In genomic region chr11:73136722-73137121, GRCh38 we compare ENCODE assay signal across 1 cellular context.
TF ChIP-seq lines count a peak whose summit lies in the region.

No MANE protein-coding gene starts in this region.

TF ChIP-seq in liver, 16 proteins besides CTCF, POLR2A, EP300 and RAD21:
- TF ChIP-seq JUND (IDR thresholded peaks at IDR 0.05) (peak in 1 of 2 donors; percentile 20), HNF4A (conservative IDR thresholded peaks at IDR 0.05) (peak; percentile 61 to 73), RXRA (IDR thresholded peaks at IDR 0.05) (peak; percentile 44 to 53)
- TF ChIP-seq, protein P1, sequence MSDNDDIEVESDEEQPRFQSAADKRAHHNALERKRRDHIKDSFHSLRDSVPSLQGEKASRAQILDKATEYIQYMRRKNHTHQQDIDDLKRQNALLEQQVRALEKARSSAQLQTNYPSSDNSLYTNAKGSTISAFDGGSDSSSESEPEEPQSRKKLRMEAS (IDR thresholded peaks at IDR 0.05), result peak; percentile 17
